In genomic region chr3:132232231-132232792, GRCh38 we compare ENCODE assay signal across 13 cellular contexts.
DNase-seq lines count a peak whose midpoint lies in the region; ATAC-seq and TF ChIP-seq lines count a peak whose summit lies in the region.
"Had no signal": no experiment of that assay in that cellular context is flagged by ENCODE, and none has a peak within 500 bp of the region (broad histone marks: within the 10 kb centered on the region; RNA-seq: fewer than 3 reads in every experiment).

No MANE protein-coding gene starts in this region.

- DNase-seq in NCI-H345 (lab: John Stamatoyannopoulos, UW) (peak; percentile 24), NCI-H345 treated with DMSO at 0.1 percent for 48 hours (lab: John Stamatoyannopoulos, UW; ENCODE audit: unreplicated experiment) (no peak), OCI-M1 (lab: John Stamatoyannopoulos, UW) (peak; percentile 41), superior temporal gyrus (ENCODE audit: extremely low spot score) (peak; percentile 31), occipital lobe (lab: John Stamatoyannopoulos, UW) (no peak), ureter (ENCODE audit: low spot score) (no peak), gastrocnemius medialis (no peak)
- DNase-seq: lower lobe of right lung; NCI-H1048; RPMI8226; stimulated activated CD4-positive, alpha-beta T cell treated with anti-CD3 and anti-CD28 coated beads, Interleukin-4, amount 100 ng/mL, for 4 hours had no signal

- no peak overlapping the region for H3K27ac ChIP-seq in gastrocnemius medialis
- H3K27ac ChIP-seq: lower lobe of right lung, parathyroid adenoma had no signal

- H3K4me1 ChIP-seq in gastrocnemius medialis: peaks cover 0 to 5% of the 10 kb centered on the region in 2 donors
- H3K4me1 ChIP-seq: parathyroid adenoma had no signal

- ATAC-seq in HG03432 (IDR thresholded peaks at IDR 0.05; ENCODE audit: unreplicated experiment): peak; percentile 37
- no peak for ATAC-seq in gastrocnemius medialis

- no peaks in the 10 kb centered on the region for H3K36me3 ChIP-seq in gastrocnemius medialis
- H3K36me3 ChIP-seq: lower lobe of right lung had no signal

- intact Hi-C loops in gastrocnemius medialis (cut with DNase I; ENCODE audit: low total_unique reads): no loop called here

- TF ChIP-seq POLR2A in gastrocnemius medialis (IDR thresholded peaks at IDR 0.05): no peak

- TF ChIP-seq CTCF in gastrocnemius medialis (IDR thresholded peaks at IDR 0.05 in 4 of 5, conservative IDR thresholded peaks at IDR 0.05 in 1 of 5): no peak

- H3K27me3 ChIP-seq in gastrocnemius medialis: no peaks in the 10 kb centered on the region

- H3K4me3 ChIP-seq in gastrocnemius medialis: no peak overlapping the region
- H3K4me3 ChIP-seq: lower lobe of right lung had no signal

- in situ Hi-C loops in gastrocnemius medialis (cut with MboI; ENCODE audit: low sequenced_read_pairs in 4 of 4): no loop called here

- no peaks in the 10 kb centered on the region for H3K9me3 ChIP-seq in gastrocnemius medialis
- H3K9me3 ChIP-seq: lower lobe of right lung had no signal

Comparison
In these comparisons a context has a peak if more than half of its experiments do, and no peak if none do; other contexts are left out.
1. DNase-seq: peak in NCI-H345 (single experiment), OCI-M1 (single experiment) and superior temporal gyrus (single experiment); none in NCI-H345 treated with DMSO at 0.1 percent for 48 hours (single experiment), occipital lobe (single experiment), ureter (single experiment) and gastrocnemius medialis (0 of 2).